In the genomic region with DNA sequence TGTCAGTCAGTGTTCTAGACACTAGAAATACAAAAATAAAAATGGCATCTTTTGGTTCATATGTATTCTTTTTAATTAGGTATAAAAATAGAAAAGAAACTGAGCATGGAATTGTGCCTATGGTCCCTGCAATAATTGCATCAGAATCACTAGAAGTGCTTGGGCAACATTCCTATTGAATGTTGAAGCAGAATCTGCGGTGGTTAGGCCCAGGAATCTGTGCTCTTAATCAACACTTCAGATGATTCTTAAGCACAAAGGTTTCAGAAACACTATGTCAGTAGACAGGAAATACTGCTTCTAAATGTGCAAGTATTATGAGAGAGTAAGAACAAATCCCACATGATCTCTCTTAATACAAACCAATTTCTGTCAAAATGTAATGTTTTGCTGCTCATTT, we compare ENCODE assay signal across 17 cellular contexts. TPM values are rescaled to one million over a fixed set of nuclear protein-coding genes. Genes with fewer than 3 reads are reported as not detected.
DNase-seq lines count a peak whose midpoint lies in the region; ATAC-seq and TF ChIP-seq lines count a peak whose summit lies in the region.
"Had no signal": no experiment of that assay in that cellular context is flagged by ENCODE, and none has a peak within 500 bp of the region (broad histone marks: within the 10 kb centered on the region; RNA-seq: fewer than 3 reads in every experiment).

No MANE protein-coding gene starts in this region.

- CTCF ChIA-PET in PC-9 (lab: Charles Lee) = interaction anchor here (0.6 kb wide), 1 partner anchor 37 kb away, joined by 10 read pairs; no protein-coding TSS in a partner anchor

- WGBS in mesendoderm (ENCODE audit: extremely low coverage, insufficient coverage, low lambda C conversion rate) = no CpG with 5 or more reads among the region's 1 CpG
- WGBS in heart right ventricle, 2 donors = 88 to 94% methylated on average over 1 of the region's 1 CpG
- 84% methylated on average over 1 of the region's 1 CpG for WGBS in right cardiac atrium

- POLR2A ChIA-PET in PC-9 (lab: Charles Lee; ENCODE audit: unreplicated experiment) = no interaction called here

- no peak overlapping the region for H2AK5ac ChIP-seq in mesendoderm (ENCODE audit: low read length)

- no peak overlapping the region for H3K23ac ChIP-seq in mesendoderm (ENCODE audit: low read length)

- H4K8ac ChIP-seq in mesendoderm (ENCODE audit: low read depth, low read length) = no peak overlapping the region

- DNase-seq in AG20443 (ENCODE audit: low spot score) (peak; percentile 53), PC-9 (peak; percentile 15 to 86), epithelial cell of proximal tubule (ENCODE audit: low read depth) (peak; percentile 71), mesendoderm (peak; percentile 54), cerebellar cortex (ENCODE audit: low spot score) (no peak), heart right ventricle (no peak), right cardiac atrium (no peak)
- DNase-seq in activated CD8-positive, alpha-beta memory T cell treated with anti-CD3 and anti-CD28 coated beads, Interleukin-2, amount 50 U/mL, for 48 hours = no peak
- DNase-seq: activated naive CD8-positive, alpha-beta T cell treated with anti-CD3 and anti-CD28 coated beads, Interleukin-2, amount 50 U/mL, for 24 hours; activated T-cell treated with anti-CD3 and anti-CD28 coated beads, Interleukin-2, amount 50 U/mL, for 24 hours; cortex of kidney; DND-41; islet precursor cell; KG1; NCI-H1694; NCI-H526 treated with DMSO at 0.1 percent for 48 hours; posterior cingulate gyrus had no signal

- no peaks in the 10 kb centered on the region for H3K79me2 ChIP-seq in PC-9 (ENCODE audit: low read depth)
- no peaks in the 10 kb centered on the region for H3K79me2 ChIP-seq in mesendoderm (ENCODE audit: control insufficient read depth, insufficient read depth, low read length)

- ATAC-seq in heart right ventricle (no peak), right cardiac atrium (no peak)
- ATAC-seq: activated naive CD8-positive, alpha-beta T cell treated with anti-CD3 and anti-CD28 coated beads, Interleukin-2, amount 50 U/mL, for 24 hours had no signal

- H3K4me1 ChIP-seq in PC-9 (replicated peaks; ENCODE audit: insufficient read depth) = peaks cover 40% of the 10 kb centered on the region
- H3K4me1 ChIP-seq in mesendoderm (ENCODE audit: control insufficient read depth, low read depth, low read length) = peaks cover 3% of the 10 kb centered on the region
- no peaks in the 10 kb centered on the region for H3K4me1 ChIP-seq in heart right ventricle
- H3K4me1 ChIP-seq in right cardiac atrium (ENCODE audit: control insufficient read depth, insufficient read depth, low read length) = no peaks in the 10 kb centered on the region

- H4K20me1 ChIP-seq in PC-9 (ENCODE audit: insufficient read depth) = no peaks in the 10 kb centered on the region

- H3K4me3 ChIP-seq in PC-9 = peak overlapping the region; percentile 30; the same call in 1 of the 2 replicates
- no peak overlapping the region for H3K4me3 ChIP-seq in epithelial cell of proximal tubule (ENCODE audit: low read depth, low read length)
- H3K4me3 ChIP-seq in mesendoderm (ENCODE audit: low read length) = no peak overlapping the region
- H3K4me3 ChIP-seq in heart right ventricle = no peak overlapping the region
- no peak overlapping the region for H3K4me3 ChIP-seq in right cardiac atrium (ENCODE audit: low read length)

- BruUV-seq in PC-9 (replicated peaks; lab: Mats Ljungman, UMichigan) = no TSS peak

- no peak overlapping the region for H3K4ac ChIP-seq in mesendoderm (ENCODE audit: low read depth, low read length)

- H2BK120ac ChIP-seq in mesendoderm (ENCODE audit: low read depth, low read length) = no peak overlapping the region

- H3K79me1 ChIP-seq in mesendoderm (ENCODE audit: low read length) = no peaks in the 10 kb centered on the region

- intact Hi-C loops in PC-9 (cut with micrococcal nuclease; ENCODE audit: unreplicated experiment) = loop anchor here (1.0 kb wide), 1 partner anchor 65 kb away; no protein-coding TSS in a partner anchor
- intact Hi-C loops in heart right ventricle (cut with DNase I) = no loop called here
- intact Hi-C loops in right cardiac atrium (cut with DNase I) = no loop called here

- no peak overlapping the region for H3K9ac ChIP-seq in mesendoderm (ENCODE audit: low read length)

- no peaks in the 10 kb centered on the region for H3K36me3 ChIP-seq in PC-9 (ENCODE audit: low read depth)
- no peaks in the 10 kb centered on the region for H3K36me3 ChIP-seq in mesendoderm (ENCODE audit: control insufficient read depth, insufficient read depth, low read length)
- no peaks in the 10 kb centered on the region for H3K36me3 ChIP-seq in heart right ventricle

- no peak overlapping the region for H2BK5ac ChIP-seq in mesendoderm (ENCODE audit: low read length)

- H3K9me3 ChIP-seq in PC-9 (ENCODE audit: insufficient read depth, low read depth) (no peaks in the 10 kb centered on the region), heart right ventricle (no peaks in the 10 kb centered on the region), right cardiac atrium (ENCODE audit: control insufficient read depth, low read length) (no peaks in the 10 kb centered on the region)

- H2AFZ ChIP-seq in PC-9 = peak overlapping the region; percentile 76

- no peak overlapping the region for H3K56ac ChIP-seq in mesendoderm (ENCODE audit: low read length)

- H3K4me2 ChIP-seq in PC-9 (peak overlapping the region; percentile 71), mesendoderm (ENCODE audit: low read length) (no peak overlapping the region)

- no peak overlapping the region for H4K5ac ChIP-seq in mesendoderm (ENCODE audit: low read length)

- no peak overlapping the region for H3K18ac ChIP-seq in mesendoderm (ENCODE audit: low read length)

- H3F3A ChIP-seq in PC-9 (ENCODE audit: insufficient read depth, low read depth) = peaks cover 17% of the 10 kb centered on the region

- no peak for TF ChIP-seq CTCF in PC-9 (conservative IDR thresholded peaks at IDR 0.05)
- TF ChIP-seq CTCF in epithelial cell of proximal tubule (conservative IDR thresholded peaks at IDR 0.05; ENCODE audit: low read depth, low read length) = no peak
- no peak for TF ChIP-seq CTCF in heart right ventricle (IDR thresholded peaks at IDR 0.05)

- H3K27me3 ChIP-seq in PC-9 (ENCODE audit: insufficient read depth, low read depth) (no peaks in the 10 kb centered on the region), mesendoderm (ENCODE audit: insufficient read depth, low read length, poor library complexity) (no peaks in the 10 kb centered on the region), heart right ventricle (no peaks in the 10 kb centered on the region), right cardiac atrium (ENCODE audit: control insufficient read depth, insufficient read depth) (no peaks in the 10 kb centered on the region)

- H3K27ac ChIP-seq in PC-9 (peak overlapping the region; percentile 93), mesendoderm (ENCODE audit: low read depth, low read length) (no peak overlapping the region), heart right ventricle (no peak overlapping the region), right cardiac atrium (ENCODE audit: low read length) (no peak overlapping the region)

- H3K9me2 ChIP-seq in PC-9 (ENCODE audit: insufficient read depth) = no peaks in the 10 kb centered on the region

- no peak overlapping the region for H2BK15ac ChIP-seq in mesendoderm (replicated peaks; ENCODE audit: low read depth)

RNA-seq across cellular contexts. Expression of a gene that starts 20.3 kb away (rescaled TPM):
- total RNA-seq in PC-9 (2021) = 22.0 and 28.4 TPM in 2 replicates
- total RNA-seq in epithelial cell of proximal tubule = 57.0 and 64.2 TPM in 2 replicates
- 62.0 TPM for polyA plus RNA-seq in mesendoderm (2013, experiment 1 of 2)
- 70.7 TPM for polyA plus RNA-seq in mesendoderm (2013, experiment 2 of 2)
- 10 to 100 TPM in 1 of 10 donors, 1 to 10 TPM in 9; 4.0 to 13.5 (median 7.1) TPM for total RNA-seq in heart right ventricle
- polyA plus RNA-seq in heart right ventricle = 10 to 100 TPM in 1 of 2 donors, 1 to 10 TPM in 1; 7.8 to 12.7 TPM
- 1 to 10 TPM; 6.3 to 9.7 (median 6.7) TPM for total RNA-seq in right cardiac atrium
- polyA plus RNA-seq in right cardiac atrium = 6.6 TPM

Comparison
In these comparisons a context has a peak if more than half of its experiments do, and no peak if none do; other contexts are left out.
1. DNase-seq: peak in AG20443 (single experiment), PC-9 (2 of 2), epithelial cell of proximal tubule (single experiment) and mesendoderm (single experiment); none in cerebellar cortex (single experiment), activated CD8-positive, alpha-beta memory T cell treated with anti-CD3 and anti-CD28 coated beads, Interleukin-2, amount 50 U/mL, for 48 hours (single experiment), heart right ventricle (0 of 2) and right cardiac atrium (0 of 3).